In the genomic region with DNA sequence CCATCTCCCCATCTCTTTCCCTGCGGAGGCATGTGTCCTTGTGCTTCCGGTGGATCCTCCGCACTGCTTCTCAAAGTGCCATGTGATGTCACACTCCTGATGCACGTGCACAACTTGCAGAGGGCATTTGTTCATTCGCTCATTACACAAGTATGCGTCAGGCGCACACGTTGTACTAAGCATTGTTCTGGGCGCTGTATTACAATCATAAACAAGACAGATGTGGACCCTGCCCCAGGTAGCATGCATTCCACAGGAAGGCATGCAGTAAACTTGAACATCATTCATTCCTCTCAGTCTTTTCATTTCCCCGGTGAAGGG, we compare ENCODE assay signal across 1 cellular context.
TF ChIP-seq lines count a peak whose summit lies in the region.

No MANE protein-coding gene starts in this region.

TF ChIP-seq in H1, 55 proteins besides CTCF, POLR2A, EP300 and RAD21 (continued from another document):
- no peak for TF ChIP-seq RXRA (IDR thresholded peaks at IDR 0.05; ENCODE audit: insufficient read depth, low read depth, low read length)
- TF ChIP-seq TEAD4 (IDR thresholded peaks at IDR 0.05; ENCODE audit: low read depth, low read length): no peak
- no peak for TF ChIP-seq ASH2L (IDR thresholded peaks at IDR 0.05; ENCODE audit: low read length)
- no peak for TF ChIP-seq BACH1 (IDR thresholded peaks at IDR 0.05; ENCODE audit: low read length)
- TF ChIP-seq EGR1 (IDR thresholded peaks at IDR 0.05; ENCODE audit: borderline replicate concordance, low read depth, low read length): no peak
- no peak for TF ChIP-seq ZNF274 (IDR thresholded peaks at IDR 0.05; ENCODE audit: borderline replicate concordance, extremely low read depth, low read length)
- TF ChIP-seq RBBP5 (IDR thresholded peaks at IDR 0.05; ENCODE audit: borderline replicate concordance, low read depth, low read length): no peak
- TF ChIP-seq CHD2 (IDR thresholded peaks at IDR 0.05; ENCODE audit: low read length): no peak
- TF ChIP-seq CTBP2 (IDR thresholded peaks at IDR 0.05; ENCODE audit: borderline replicate concordance, insufficient read depth, insufficient read length, low read length): no peak
- TF ChIP-seq NRF1 (IDR thresholded peaks at IDR 0.05; ENCODE audit: low read depth, low read length): no peak
- no peak for TF ChIP-seq MAFK (IDR thresholded peaks at IDR 0.05; ENCODE audit: low read depth, low read length)
- no peak for TF ChIP-seq JUND (IDR thresholded peaks at IDR 0.05; ENCODE audit: low read length)
- TF ChIP-seq CBX5 (IDR thresholded peaks at IDR 0.05; ENCODE audit: low read depth, low read length): no peak
- TF ChIP-seq, protein P1, sequence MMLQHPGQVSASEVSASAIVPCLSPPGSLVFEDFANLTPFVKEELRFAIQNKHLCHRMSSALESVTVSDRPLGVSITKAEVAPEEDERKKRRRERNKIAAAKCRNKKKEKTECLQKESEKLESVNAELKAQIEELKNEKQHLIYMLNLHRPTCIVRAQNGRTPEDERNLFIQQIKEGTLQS (IDR thresholded peaks at IDR 0.05; ENCODE audit: insufficient read depth, low read depth, low read length): no peak
- TF ChIP-seq KDM4A (IDR thresholded peaks at IDR 0.05; ENCODE audit: low read depth, low read length, severe bottlenecking): no peak
- no peak for TF ChIP-seq FOSL1 (IDR thresholded peaks at IDR 0.05; ENCODE audit: insufficient read depth, low read depth, low read length)
TF ChIP-seq in H1: peak in this region for 0.
